20 cellular contexts compared by ENCODE assay signal in genomic region chr5:157322581-157322980, GRCh38.
"Had no signal": no experiment of that assay in that cellular context is flagged by ENCODE, and none has a peak within 500 bp of the region (broad histone marks: within the 10 kb centered on the region; RNA-seq: fewer than 3 reads in every experiment).

No MANE protein-coding gene starts in this region.

- H3K27ac ChIP-seq: body of pancreas, heart right ventricle, right lobe of liver, SK-N-MC, skin epidermis, transverse colon, uterus had no signal

- H3K27ac Mint-ChIP-seq: activated B cell treated with CpG ODN at 0.5 μM for 24 hours; activated CD4-positive, alpha-beta T cell treated with anti-CD3 and anti-CD28 coated beads for 36 hours; activated CD8-positive, alpha-beta memory T cell treated with anti-CD3 and anti-CD28 coated beads, Interleukin-2, amount 10 ng/mL, durations not matched to agents 7 days and 5 days had no signal

- H3K27me3 Mint-ChIP-seq: activated B cell treated with CpG ODN at 0.5 μM for 24 hours; activated CD4-positive, alpha-beta T cell treated with anti-CD3 and anti-CD28 coated beads for 36 hours; activated CD8-positive, alpha-beta memory T cell treated with anti-CD3 and anti-CD28 coated beads, Interleukin-2, amount 10 ng/mL, durations not matched to agents 7 days and 5 days had no signal

- H3K4me3 ChIP-seq: body of pancreas, cardiac muscle cell, heart right ventricle, right lobe of liver, SK-N-MC, skin epidermis, transverse colon, uterus had no signal

- H3K4me3 Mint-ChIP-seq: activated B cell treated with CpG ODN at 0.5 μM for 24 hours; activated CD4-positive, alpha-beta T cell treated with anti-CD3 and anti-CD28 coated beads for 36 hours; activated CD8-positive, alpha-beta memory T cell treated with anti-CD3 and anti-CD28 coated beads, Interleukin-2, amount 10 ng/mL, durations not matched to agents 7 days and 5 days; neural crest cell had no signal

- H3K27me3 ChIP-seq: body of pancreas, cardiac muscle cell, heart right ventricle, right lobe of liver, transverse colon, uterus had no signal

- H3K36me3 ChIP-seq: transverse colon, uterus had no signal

- H3K4me1 Mint-ChIP-seq: activated B cell treated with CpG ODN at 0.5 μM for 24 hours; activated CD8-positive, alpha-beta memory T cell treated with anti-CD3 and anti-CD28 coated beads, Interleukin-2, amount 10 ng/mL, durations not matched to agents 7 days and 5 days had no signal

- H3K9me3 ChIP-seq: body of pancreas, heart right ventricle, right lobe of liver, transverse colon, uterus had no signal

- H3K4me1 ChIP-seq: body of pancreas, heart right ventricle, transverse colon, uterus had no signal

- H3K9me3 Mint-ChIP-seq: activated B cell treated with CpG ODN at 0.5 μM for 24 hours, neural crest cell had no signal

- ATAC-seq: activated CD4-positive, alpha-beta T cell treated with anti-CD3 and anti-CD28 coated beads for 36 hours; activated CD8-positive, alpha-beta memory T cell treated with anti-CD3 and anti-CD28 coated beads, Interleukin-2, amount 10 ng/mL, durations not matched to agents 7 days and 5 days; body of pancreas; heart right ventricle; left colon; right lobe of liver had no signal

- DNase-seq: activated B cell treated with CpG ODN at 0.5 μM for 24 hours; activated CD4-positive, alpha-beta T cell treated with anti-CD3 and anti-CD28 coated beads, Interleukin-2, amount 50 U/mL, for 4 hours; activated CD8-positive, alpha-beta memory T cell treated with anti-CD3 and anti-CD28 coated beads, Interleukin-2, amount 10 ng/mL, durations not matched to agents 7 days and 5 days; activated effector memory CD4-positive, alpha-beta T cell treated with Interleukin-2 at 50 U/mL for 16 hours; anterior cingulate cortex; body of pancreas; cortex of kidney; heart right ventricle; left colon; mesenchymal stem cell; occipital lobe; right lobe of liver; stimulated activated CD4-positive, alpha-beta T cell treated with anti-CD3 and anti-CD28 coated beads, Interleukin-1b, Interleukin-23, amount 100 ng/mL, for 48 hours; transverse colon; uterus had no signal
